Comparison of ENCODE assay signal across 9 cellular contexts in the genomic region with DNA sequence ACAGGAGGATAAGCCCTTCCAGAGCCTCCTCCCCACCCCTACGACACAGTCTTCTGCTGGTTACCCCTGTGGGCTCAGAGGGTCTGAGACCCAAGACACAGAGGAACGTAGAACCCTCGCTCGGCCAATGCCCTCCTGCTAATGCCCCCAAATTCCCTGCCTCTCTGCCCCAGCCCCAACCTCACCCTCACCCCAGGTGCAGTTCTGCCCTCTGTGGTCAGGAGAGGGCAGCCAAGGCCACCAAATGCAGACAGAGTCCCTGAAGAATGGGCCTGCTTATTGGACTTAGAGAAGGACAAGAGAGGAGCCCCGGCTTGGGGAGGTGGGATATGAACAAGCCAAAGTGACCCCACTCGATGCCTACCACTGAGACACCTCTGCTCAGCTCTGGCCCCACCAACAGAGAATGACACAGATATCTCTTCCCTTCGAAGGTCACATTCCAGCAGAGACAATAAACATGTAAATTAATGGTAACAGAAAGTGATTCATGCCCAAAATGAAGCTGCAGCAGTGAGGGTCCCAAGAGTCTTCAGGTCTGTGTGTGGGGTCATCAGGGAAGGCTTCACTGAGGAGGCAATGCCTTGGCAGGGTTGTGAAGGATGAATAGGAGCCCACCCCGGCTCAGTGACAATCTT.
A peak's percentile ranks its signal among the peaks of the same experiment; 100 is the strongest.
DNase-seq lines count a peak whose midpoint lies in the region; ATAC-seq and TF ChIP-seq lines count a peak whose summit lies in the region.
"Had no signal": no experiment of that assay in that cellular context is flagged by ENCODE, and none has a peak within 500 bp of the region (broad histone marks: within the 10 kb centered on the region; RNA-seq: fewer than 3 reads in every experiment).

No MANE protein-coding gene starts in this region.

- peak; percentile 34 for DNase-seq in activated CD4-positive, alpha-beta T cell treated with anti-CD3 and anti-CD28 coated beads for 36 hours
- no peak for DNase-seq in activated CD4-positive, alpha-beta T cell treated with anti-CD3 and anti-CD28 coated beads for 48 hours
- DNase-seq in NAMALWA (ENCODE audit: low spot score) = peak; percentile 9
- DNase-seq in endothelial cell (ENCODE audit: low spot score) = peak; percentile 53
- peak; percentile 60 for DNase-seq in retina
- DNase-seq in NCI-H446 treated with DMSO at 0.1 percent for 48 hours (lab: John Stamatoyannopoulos, UW) = no peak
- no peak for DNase-seq in activated CD8-positive, alpha-beta memory T cell treated with anti-CD3 and anti-CD28 coated beads, Interleukin-2, amount 50 U/mL, for 4 hours
- DNase-seq in activated CD4-positive, alpha-beta T cell treated with anti-CD3 and anti-CD28 coated beads for 4 hours = no peak
- DNase-seq: activated naive CD4-positive, alpha-beta T cell treated with anti-CD3 and anti-CD28 coated beads, Interleukin-2, amount 10 ng/mL, durations not matched to agents 7 days and 5 days had no signal

- POLR2A ChIA-PET in activated CD4-positive, alpha-beta T cell treated with anti-CD3 and anti-CD28 coated beads for 36 hours (lab: Charles Lee) = no interaction called here

- peaks cover 9% of the 10 kb centered on the region for H3K27me3 Mint-ChIP-seq in activated CD4-positive, alpha-beta T cell treated with anti-CD3 and anti-CD28 coated beads for 36 hours
- H3K27me3 Mint-ChIP-seq in endothelial cell (ENCODE audit: unreplicated experiment) = no peaks in the 10 kb centered on the region

- CTCF ChIA-PET in activated CD4-positive, alpha-beta T cell treated with anti-CD3 and anti-CD28 coated beads for 36 hours (lab: Charles Lee) = interaction anchor here (1.4 kb wide), 1 partner anchor 9 kb away, joined by 3 read pairs; no protein-coding TSS in a partner anchor

- no peak overlapping the region for H3K27ac Mint-ChIP-seq in activated CD4-positive, alpha-beta T cell treated with anti-CD3 and anti-CD28 coated beads for 36 hours
- no peak overlapping the region for H3K27ac Mint-ChIP-seq in endothelial cell (ENCODE audit: unreplicated experiment)
- H3K27ac Mint-ChIP-seq: activated naive CD4-positive, alpha-beta T cell treated with anti-CD3 and anti-CD28 coated beads, Interleukin-2, amount 10 ng/mL, durations not matched to agents 7 days and 5 days had no signal

- intact Hi-C loops in activated CD4-positive, alpha-beta T cell treated with anti-CD3 and anti-CD28 coated beads for 36 hours (cut with DNase I, micrococcal nuclease) = loop anchor here in 1 of 2 experiments (2.0 kb wide), 1 partner anchor 75 kb away; no protein-coding TSS in a partner anchor

- no peak for TF ChIP-seq CTCF in endothelial cell (IDR thresholded peaks at IDR 0.05; ENCODE audit: unreplicated experiment)

- no peaks in the 10 kb centered on the region for H3K4me1 Mint-ChIP-seq in activated CD4-positive, alpha-beta T cell treated with anti-CD3 and anti-CD28 coated beads for 36 hours
- no peaks in the 10 kb centered on the region for H3K4me1 Mint-ChIP-seq in endothelial cell (ENCODE audit: unreplicated experiment)
- H3K4me1 Mint-ChIP-seq: activated naive CD4-positive, alpha-beta T cell treated with anti-CD3 and anti-CD28 coated beads, Interleukin-2, amount 10 ng/mL, durations not matched to agents 7 days and 5 days had no signal

- no peak for ATAC-seq in activated CD4-positive, alpha-beta T cell treated with anti-CD3 and anti-CD28 coated beads for 36 hours

- no peak overlapping the region for H3K4me3 Mint-ChIP-seq in activated CD4-positive, alpha-beta T cell treated with anti-CD3 and anti-CD28 coated beads for 36 hours
- H3K4me3 Mint-ChIP-seq in endothelial cell (ENCODE audit: unreplicated experiment) = no peak overlapping the region
- H3K4me3 Mint-ChIP-seq: activated naive CD4-positive, alpha-beta T cell treated with anti-CD3 and anti-CD28 coated beads, Interleukin-2, amount 10 ng/mL, durations not matched to agents 7 days and 5 days had no signal

- no peaks in the 10 kb centered on the region for H3K9me3 Mint-ChIP-seq in activated CD4-positive, alpha-beta T cell treated with anti-CD3 and anti-CD28 coated beads for 36 hours (ENCODE audit: low read depth)
- H3K9me3 Mint-ChIP-seq in endothelial cell (ENCODE audit: unreplicated experiment) = no peaks in the 10 kb centered on the region
- H3K9me3 Mint-ChIP-seq: activated naive CD4-positive, alpha-beta T cell treated with anti-CD3 and anti-CD28 coated beads, Interleukin-2, amount 10 ng/mL, durations not matched to agents 7 days and 5 days had no signal

- H3K36me3 Mint-ChIP-seq in activated CD4-positive, alpha-beta T cell treated with anti-CD3 and anti-CD28 coated beads for 36 hours (ENCODE audit: low read depth) = no peaks in the 10 kb centered on the region
- no peaks in the 10 kb centered on the region for H3K36me3 Mint-ChIP-seq in endothelial cell (ENCODE audit: low read depth, unreplicated experiment)
- H3K36me3 Mint-ChIP-seq: activated naive CD4-positive, alpha-beta T cell treated with anti-CD3 and anti-CD28 coated beads, Interleukin-2, amount 10 ng/mL, durations not matched to agents 7 days and 5 days had no signal

Comparison
In these comparisons a context has a peak if more than half of its experiments do, and no peak if none do; other contexts are left out.
1. DNase-seq: peak in activated CD4-positive, alpha-beta T cell treated with anti-CD3 and anti-CD28 coated beads for 36 hours (single experiment), NAMALWA (single experiment), endothelial cell (single experiment) and retina (single experiment); none in activated CD4-positive, alpha-beta T cell treated with anti-CD3 and anti-CD28 coated beads for 48 hours (single experiment), NCI-H446 treated with DMSO at 0.1 percent for 48 hours (single experiment), activated CD8-positive, alpha-beta memory T cell treated with anti-CD3 and anti-CD28 coated beads, Interleukin-2, amount 50 U/mL, for 4 hours (single experiment) and activated CD4-positive, alpha-beta T cell treated with anti-CD3 and anti-CD28 coated beads for 4 hours (0 of 2).